Comparison of ENCODE assay signal across 1 cellular context in genomic region chr17:2937331-2938003, GRCh38.
TF ChIP-seq lines count a peak whose summit lies in the region.

No MANE protein-coding gene starts in this region.

TF ChIP-seq in IMR-90, 13 proteins besides CTCF, POLR2A, EP300 and RAD21 (continued from another document):
- peak; percentile 35; the same call in 1 of the 2 replicates for TF ChIP-seq MXI1 (IDR thresholded peaks at IDR 0.05; ENCODE audit: borderline replicate concordance, low read depth, low read length)
- TF ChIP-seq USF2 (IDR thresholded peaks at IDR 0.05; ENCODE audit: low read depth, low read length): peak; percentile 52; the same call in 1 of the 2 replicates
- no peak for TF ChIP-seq NFE2L2 (IDR thresholded peaks at IDR 0.05; ENCODE audit: low read depth, low read length)
- no peak for TF ChIP-seq RCOR1 (IDR thresholded peaks at IDR 0.05; ENCODE audit: insufficient replicate concordance, low read length)
